ENCODE assay signal across 8 cellular contexts in genomic region chr20:35954200-35954906, GRCh38. TPM values are rescaled to one million over a fixed set of nuclear protein-coding genes. Genes with fewer than 3 reads are reported as not detected.
DNase-seq lines count a peak whose midpoint lies in the region; ATAC-seq, FAIRE-seq and TF ChIP-seq lines count a peak whose summit lies in the region.

Gene SCAND1, minus strand, starts transcription at chr20:35954502. Its CDS starts 218 bp downstream, at chr20:35954284.

- TF ChIP-seq CTCF in Calu3 (IDR thresholded peaks at IDR 0.05; ENCODE audit: unreplicated experiment): peak; percentile 96
- peak; percentile 95 to 99 (median 98) for TF ChIP-seq CTCF in H1 (IDR thresholded peaks at IDR 0.05; ENCODE audit: control extremely low read depth in 1 of 3, insufficient read depth in 1 of 3, low read depth in 1 of 3, low read length in 3 of 3)

- intact Hi-C loops in Calu3 (cut with micrococcal nuclease; ENCODE audit: unreplicated experiment): no loop called here

- H3K4ac ChIP-seq in H1 (replicated peaks; ENCODE audit: insufficient read length, low read depth, low read length) (peak within 1 kb of the TSS; percentile 88), mesenchymal stem cell (ENCODE audit: low read depth in 1 of 2, low read length in 2 of 2) (peak within 1 kb of the TSS; percentile 54 to 83)

- peak; percentile 89 to 98 for TF ChIP-seq POLR2A in H1 (IDR thresholded peaks at IDR 0.05; ENCODE audit: control extremely low read depth in 1 of 2, low read depth in 2 of 2, low read length in 2 of 2)

- H3K9ac ChIP-seq in H1 (replicated peaks in 1 of 4; ENCODE audit: extremely low read depth in 1 of 4, low read depth in 3 of 4, low read length in 3 of 4): peak within 1 kb of the TSS; percentile 80 to 100 (median 98)
- peak within 1 kb of the TSS; percentile 100 for H3K9ac ChIP-seq in mesenchymal stem cell (ENCODE audit: low read length)

- peak within 1 kb of the TSS; percentile 10 for H2BK120ac ChIP-seq in H1 (replicated peaks; ENCODE audit: low read depth, low read length)
- H2BK120ac ChIP-seq in mesenchymal stem cell (ENCODE audit: low read depth, low read length): peak within 1 kb of the TSS; percentile 56

- H3K9me3 Mint-ChIP-seq in Calu3 (ENCODE audit: low read depth, unreplicated experiment): no peaks in the 10 kb centered on the region

- peaks cover 40% of the 10 kb centered on the region for H3K36me3 Mint-ChIP-seq in Calu3 (ENCODE audit: insufficient read depth, unreplicated experiment)

- peak within 1 kb of the TSS; percentile 97 for H3K27ac ChIP-seq in H1 (ENCODE audit: low read depth, low read length)
- H3K27ac ChIP-seq in mesenchymal stem cell (ENCODE audit: low read length, poor library complexity, severe bottlenecking): peak within 1 kb of the TSS; percentile 90

- no peak for FAIRE-seq in H1 (lab: Jason Lieb, UNC)

- no peaks in the 10 kb centered on the region for H3K27me3 Mint-ChIP-seq in Calu3 (ENCODE audit: unreplicated experiment)

- peak within 1 kb of the TSS; percentile 92 for H2AFZ ChIP-seq in H1 (ENCODE audit: low read length)
- peak within 1 kb of the TSS; percentile 78 for H2AFZ ChIP-seq in mesenchymal stem cell (ENCODE audit: low read depth, low read length)

- peak within 1 kb of the TSS; percentile 88 for H3K27ac Mint-ChIP-seq in Calu3 (ENCODE audit: unreplicated experiment)

- H4K91ac ChIP-seq in H1 (replicated peaks; ENCODE audit: insufficient read length, low read length) (peak within 1 kb of the TSS; percentile 87), mesenchymal stem cell (ENCODE audit: low read length) (peak within 1 kb of the TSS; percentile 94)

- H3K4me3 ChIP-seq in H1 (ENCODE audit: extremely low read depth in 1 of 4, insufficient read depth in 2 of 4, low read depth in 3 of 4, low read length in 4 of 4) (peak within 1 kb of the TSS; percentile 75 to 95 (median 88)), mesenchymal stem cell (ENCODE audit: insufficient read depth in 1 of 2, low read depth in 1 of 2, low read length in 2 of 2) (peak within 1 kb of the TSS; percentile 93 to 97)

- peak in 1 of 2 experiments; percentile 73; a peak in 2 of 3 replicates for TF ChIP-seq EP300 in H1 (IDR thresholded peaks at IDR 0.05; ENCODE audit: borderline replicate concordance in 1 of 2, low read depth in 2 of 2, low read length in 2 of 2)

- H2BK15ac ChIP-seq in H1 (ENCODE audit: low read length) (peak within 1 kb of the TSS; percentile 97; the same call in 1 of the 2 replicates), mesenchymal stem cell (ENCODE audit: low read depth, poor library complexity, severe bottlenecking) (no peak within 1 kb of the TSS)

- H3K9me3 ChIP-seq in H1 (ENCODE audit: insufficient read depth in 2 of 2, low read depth in 1 of 2, low read length in 1 of 2): no peaks in the 10 kb centered on the region
- H3K9me3 ChIP-seq in mesenchymal stem cell (ENCODE audit: control insufficient read depth, low read length): no peaks in the 10 kb centered on the region

- H4K8ac ChIP-seq in H1 (ENCODE audit: extremely low read depth, insufficient read depth, low read length) (peak within 1 kb of the TSS; percentile 99), mesenchymal stem cell (ENCODE audit: low read length) (peak within 1 kb of the TSS; percentile 92)

- H3K4me2 ChIP-seq in H1 (ENCODE audit: insufficient read depth in 1 of 2, low read depth in 2 of 2, low read length in 2 of 2): peak within 1 kb of the TSS; percentile 95 to 97
- H3K4me2 ChIP-seq in mesenchymal stem cell (ENCODE audit: low read length, poor library complexity, severe bottlenecking): peak within 1 kb of the TSS; percentile 91

- H3K4me1 Mint-ChIP-seq in Calu3 (ENCODE audit: low read depth, unreplicated experiment): peaks cover 13% of the 10 kb centered on the region

- CTCF ChIA-PET in Calu3 (lab: Charles Lee): interaction anchor here (0.6 to 2.5 kb wide), 35 partner anchors 8 to 1536 kb away, joined by 3 to 27 read pairs (median 4); partner anchors contain the start of genes AAR2, ERGIC3 and RBM39
- CTCF ChIA-PET in H1 (lab: Charles Lee; ENCODE audit: partially characterized antibody): interaction anchor here (0.6 to 3.4 kb wide), 42 partner anchors 9 to 439 kb away, joined by 3 to 26 read pairs (median 4); partner anchors contain the start of genes CNBD2 and RBM39

- peak within 1 kb of the TSS; percentile 84; the same call in 1 of the 2 replicates for H2BK12ac ChIP-seq in H1 (ENCODE audit: low read depth, low read length)
- H2BK12ac ChIP-seq in mesenchymal stem cell (ENCODE audit: low read length in 2 of 2): no peak within 1 kb of the TSS

- H2BK5ac ChIP-seq in H1 (ENCODE audit: low read depth, low read length): peak within 1 kb of the TSS; percentile 92
- peak within 1 kb of the TSS; percentile 26 for H2BK5ac ChIP-seq in mesenchymal stem cell (ENCODE audit: low read depth, low read length, poor library complexity, severe bottlenecking)

- H3K27me3 ChIP-seq in H1 (replicated peaks in 1 of 4; ENCODE audit: control insufficient read depth in 3 of 4, extremely low read depth in 1 of 4, insufficient read depth in 3 of 4, low read length in 3 of 4) (no peaks in the 10 kb centered on the region), mesenchymal stem cell (ENCODE audit: control insufficient read depth in 1 of 2, insufficient read depth in 1 of 2, low read length in 2 of 2) (no peaks in the 10 kb centered on the region)

- H3K79me2 ChIP-seq in H1 (ENCODE audit: control insufficient read depth in 1 of 2, insufficient read depth in 2 of 2, low read length in 2 of 2): peaks cover 5 to 18% of the 10 kb centered on the region in 2 experiments; a peak in 2 of 4 replicates

- H3K36me3 ChIP-seq in H1 (ENCODE audit: control insufficient read depth in 2 of 4, insufficient read depth in 4 of 4, low read length in 3 of 4): no peaks in the 10 kb centered on the region
- H3K36me3 ChIP-seq in mesenchymal stem cell (ENCODE audit: control insufficient read depth in 1 of 2, insufficient read depth in 2 of 2, low read depth in 1 of 2, low read length in 2 of 2): peaks cover 0 to under 1% of the 10 kb centered on the region in 2 experiments

- TF ChIP-seq RAD21 in H1 (IDR thresholded peaks at IDR 0.05 in 1 of 2, conservative IDR thresholded peaks at IDR 0.05 in 1 of 2; ENCODE audit: low read depth in 2 of 2, low read length in 2 of 2): peak; percentile 47 to 55

- peak within 1 kb of the TSS; percentile 95 for H3K18ac ChIP-seq in H1 (ENCODE audit: extremely low read depth, low read length)
- H3K18ac ChIP-seq in mesenchymal stem cell (ENCODE audit: low read depth in 1 of 2, low read length in 2 of 2): peak within 1 kb of the TSS; percentile 92 to 93

- no peak within 1 kb of the TSS for H3K23ac ChIP-seq in H1 (ENCODE audit: insufficient read length)
- H3K23ac ChIP-seq in mesenchymal stem cell (ENCODE audit: low read length in 2 of 2): peak within 1 kb of the TSS in 1 of 2 experiments; percentile 65

- H3K4me1 ChIP-seq in H1 (replicated peaks in 1 of 4; ENCODE audit: control insufficient read depth in 3 of 4, insufficient read depth in 4 of 4, low read length in 3 of 4) (peaks cover 0 to 3% (median 0%) of the 10 kb centered on the region in 4 experiments; a peak in 2 of 7 replicates), mesenchymal stem cell (ENCODE audit: control insufficient read depth, insufficient read depth, low read depth, low read length) (peaks cover 4% of the 10 kb centered on the region)

- H3K14ac ChIP-seq in H1 (ENCODE audit: insufficient read length) (no peak within 1 kb of the TSS), mesenchymal stem cell (ENCODE audit: low read length in 2 of 2) (peak within 1 kb of the TSS in 1 of 2 experiments; percentile 46)

- peak within 1 kb of the TSS; percentile 81 for H4K5ac ChIP-seq in H1 (ENCODE audit: insufficient read length, low read depth, low read length)

- POLR2A ChIA-PET in H1 (lab: Charles Lee; ENCODE audit: partially characterized antibody): interaction anchor here (0.5 to 3.9 kb wide), 37 partner anchors 10 to 1969 kb away, joined by 3 to 30 read pairs (median 5); partner anchors contain the start of genes CNBD2, CPNE1, ERGIC3 and NFS1

- peak; percentile 84 for ATAC-seq in GM21381 (IDR thresholded peaks at IDR 0.05; ENCODE audit: unreplicated experiment)

- H3K79me1 ChIP-seq in H1 (ENCODE audit: low read depth, low read length) (0 out of 2 replicates have a peak, but pooled peaks cover 4% of the 10 kb centered on the region), mesenchymal stem cell (replicated peaks; ENCODE audit: low read length, poor library complexity, severe bottlenecking) (peaks cover 15% of the 10 kb centered on the region)

- H2AK5ac ChIP-seq in H1 (ENCODE audit: low read depth, low read length) (no peak within 1 kb of the TSS), mesenchymal stem cell (ENCODE audit: low read length, severe bottlenecking) (peak within 1 kb of the TSS; percentile 74)

- 1% methylated on average over 72 of the region's 76 CpGs; no CpG with 5 or more reads in 1 of the 2 experiments for WGBS in H1 (ENCODE audit: extremely low coverage in 1 of 2, insufficient coverage in 1 of 2, insufficient read length in 1 of 2, insufficient replicate concordance in 2 of 2, low coverage in 1 of 2, low lambda C conversion rate in 2 of 2, missing lambda C conversion rate in 1 of 2), 2 experiments
- under 1% methylated on average over 72 of the region's 76 CpGs for WGBS in mesenchymal stem cell

- peaks cover 3 to 5% of the 10 kb centered on the region in 2 experiments for H4K20me1 ChIP-seq in H1 (replicated peaks in 1 of 2; ENCODE audit: control insufficient read depth in 1 of 2, insufficient read depth in 2 of 2, low read length in 2 of 2)

- peak within 1 kb of the TSS; percentile 98 for H3K56ac ChIP-seq in H1 (replicated peaks; ENCODE audit: insufficient read length, low read depth, low read length)

- peaks cover 8% of the 10 kb centered on the region for H3K23me2 ChIP-seq in H1 (ENCODE audit: low read depth, low read length)

- H3K4me3 Mint-ChIP-seq in Calu3 (ENCODE audit: low read depth, unreplicated experiment): peak within 1 kb of the TSS; percentile 99

- BruUV-seq in Calu3 (replicated peaks; lab: Mats Ljungman, UMichigan): no TSS peak

- H2BK20ac ChIP-seq in H1 (ENCODE audit: low read length): no peak within 1 kb of the TSS; the same call in 1 of the 2 replicates

- DNase-seq in Calu3 (peak; percentile 99), HUDEP-2 (lab: John Stamatoyannopoulos, UW; ENCODE audit: unreplicated experiment in 76 of 76) (peak; percentile 80 to 99 (median 94)), NOMO-1 treated with dmso at 0.1 percent for 144 hours (lab: John Stamatoyannopoulos, UW; ENCODE audit: unreplicated experiment) (peak; percentile 93), H1 (ENCODE audit: low read depth in 1 of 2, low spot score in 2 of 2) (peak; percentile 95), mesenchymal stem cell (peak; percentile 96)
- peak; percentile 87 to 95 (median 92) for DNase-seq in activated CD8-positive, alpha-beta memory T cell treated with anti-CD3 and anti-CD28 coated beads for 48 hours (ENCODE audit: low read depth in 2 of 3, low spot score in 2 of 3)
- DNase-seq in stimulated activated CD8-positive, alpha-beta memory T cell treated with anti-CD3 and anti-CD28 coated beads, Interleukin-12 subunit alpha, Interleukin-12 subunit beta, amount 100 ng/mL, for 4 hours (ENCODE audit: low read depth): peak; percentile 91

RNA-seq across cellular contexts. Expression of gene SCAND1, which starts in this region (rescaled TPM):
- 83.5 and 88.6 TPM in 2 replicates for total RNA-seq in Calu3 (2022)
- total RNA-seq in H1 (2021; fragmentation: NEBNext Ultra II Directional; extraction: Animal tissue kit (Norgen Biotek cat#: 25700)): 73.1 and 86.0 TPM in 2 replicates
- 83.7 and 165 TPM in 2 replicates for polyA plus RNA-seq in H1 (2011; rRNA removed)
- 71.6 TPM for polyA plus RNA-seq in H1 (2011; cell fraction: cytosol; rRNA removed)
- polyA plus RNA-seq in H1 (2011; cell fraction: nucleus; rRNA removed): 99.8 TPM
- polyA plus RNA-seq in H1 (2012, experiment 1 of 2): 15.3 to 57.1 TPM (median 42.1 TPM) in 4 replicates
- polyA plus RNA-seq in H1 (2012, experiment 2 of 2): 81.4 TPM
- 70.0 TPM for polyA plus RNA-seq in H1 (2013, experiment 1 of 2)
- polyA plus RNA-seq in H1 (2013, experiment 2 of 2): 68.5 TPM
- 5.7 and 6.8 TPM in 2 replicates for polyA minus RNA-seq in H1 (2011; rRNA and poly(A)+ RNA removed)
- 31.8 TPM for polyA minus RNA-seq in H1 (2011; cell fraction: cytosol; rRNA and poly(A)+ RNA removed)
- 28.2 TPM for polyA minus RNA-seq in H1 (2011; cell fraction: nucleus; rRNA and poly(A)+ RNA removed)
- 69.8 TPM for polyA plus RNA-seq in mesenchymal stem cell (2013, experiment 1 of 2)
- 73.4 TPM for polyA plus RNA-seq in mesenchymal stem cell (2013, experiment 2 of 2)

Comparison
In these comparisons a context has a peak if more than half of its experiments do, and no peak if none do; other contexts are left out.
1. Peak in every context shown above with its lines: DNase-seq, ATAC-seq, H3K4me3 ChIP-seq and H3K27ac ChIP-seq.